Comparison of ENCODE assay signal across 22 cellular contexts in genomic region chr18:31835528-31836138, GRCh38.
DNase-seq lines count a peak whose midpoint lies in the region; ATAC-seq and TF ChIP-seq lines count a peak whose summit lies in the region.
"Had no signal": no experiment of that assay in that cellular context is flagged by ENCODE, and none has a peak within 500 bp of the region (broad histone marks: within the 10 kb centered on the region; RNA-seq: fewer than 3 reads in every experiment).

No MANE protein-coding gene starts in this region.

- no peaks in the 10 kb centered on the region for H3K27me3 Mint-ChIP-seq in activated naive CD4-positive, alpha-beta T cell treated with anti-CD3 and anti-CD28 coated beads, Interleukin-2, amount 10 ng/mL, durations not matched to agents 7 days and 5 days
- H3K27me3 Mint-ChIP-seq: activated CD8-positive, alpha-beta memory T cell treated with anti-CD3 and anti-CD28 coated beads, Interleukin-2, amount 10 ng/mL, durations not matched to agents 7 days and 5 days; central memory CD8-positive, alpha-beta T cell had no signal

- peak in 1 of 2 donors; percentile 37 for ATAC-seq in activated naive CD4-positive, alpha-beta T cell treated with anti-CD3 and anti-CD28 coated beads, Interleukin-2, amount 50 U/mL, for 72 hours
- ATAC-seq in HG02623 (IDR thresholded peaks at IDR 0.05; ENCODE audit: unreplicated experiment) (no peak), GM18867 (IDR thresholded peaks at IDR 0.05; ENCODE audit: unreplicated experiment) (no peak)
- ATAC-seq: activated CD8-positive, alpha-beta memory T cell treated with anti-CD3 and anti-CD28 coated beads, Interleukin-2, amount 10 ng/mL, durations not matched to agents 7 days and 5 days; HCT116 had no signal

- H3K4me3 Mint-ChIP-seq in activated naive CD4-positive, alpha-beta T cell treated with anti-CD3 and anti-CD28 coated beads, Interleukin-2, amount 10 ng/mL, durations not matched to agents 7 days and 5 days = no peak overlapping the region
- H3K4me3 Mint-ChIP-seq: activated CD8-positive, alpha-beta memory T cell treated with anti-CD3 and anti-CD28 coated beads, Interleukin-2, amount 10 ng/mL, durations not matched to agents 7 days and 5 days; central memory CD8-positive, alpha-beta T cell had no signal

- CTCF ChIA-PET in activated naive CD4-positive, alpha-beta T cell treated with anti-CD3 and anti-CD28 coated beads, Interleukin-2, amount 10 ng/mL, durations not matched to agents 7 days and 5 days (lab: Charles Lee) = interaction anchor here (1.0 kb wide), 1 partner anchor 16 kb away, joined by 3 read pairs; no protein-coding TSS in a partner anchor

- H3K4me3 ChIP-seq in fibroblast of pulmonary artery (replicated peaks; ENCODE audit: low read depth, low read length) = no peak overlapping the region
- H3K4me3 ChIP-seq: BLaER1, MG63, smooth muscle cell had no signal

- H3K36me3 Mint-ChIP-seq in activated naive CD4-positive, alpha-beta T cell treated with anti-CD3 and anti-CD28 coated beads, Interleukin-2, amount 50 U/mL, for 72 hours = peaks cover 12 to 23% of the 10 kb centered on the region in 2 donors
- H3K36me3 Mint-ChIP-seq in activated naive CD4-positive, alpha-beta T cell treated with anti-CD3 and anti-CD28 coated beads, Interleukin-2, amount 10 ng/mL, durations not matched to agents 7 days and 5 days = peaks cover 35% of the 10 kb centered on the region

- H3K27ac Mint-ChIP-seq in activated naive CD4-positive, alpha-beta T cell treated with anti-CD3 and anti-CD28 coated beads, Interleukin-2, amount 50 U/mL, for 72 hours = peak overlapping the region; percentile 4 to 13
- H3K27ac Mint-ChIP-seq in activated naive CD4-positive, alpha-beta T cell treated with anti-CD3 and anti-CD28 coated beads, Interleukin-2, amount 10 ng/mL, durations not matched to agents 7 days and 5 days = no peak overlapping the region
- H3K27ac Mint-ChIP-seq: activated CD8-positive, alpha-beta memory T cell treated with anti-CD3 and anti-CD28 coated beads, Interleukin-2, amount 10 ng/mL, durations not matched to agents 7 days and 5 days had no signal

- DNase-seq in activated naive CD4-positive, alpha-beta T cell treated with anti-CD3 and anti-CD28 coated beads, Interleukin-2, amount 50 U/mL, for 72 hours (ENCODE audit: low spot score in 2 of 2) = no peak
- no peak for DNase-seq in activated naive CD4-positive, alpha-beta T cell treated with anti-CD3 and anti-CD28 coated beads, Interleukin-2, amount 10 ng/mL, durations not matched to agents 7 days and 5 days
- peak; percentile 41 for DNase-seq in astrocyte of the hippocampus (ENCODE audit: low read depth, low spot score)
- DNase-seq in fibroblast of pulmonary artery (ENCODE audit: low read depth) = peak; percentile 3
- DNase-seq in stromal cell of bone marrow (ENCODE audit: low read depth) = peak; percentile 76
- DNase-seq in activated gamma-delta T cell (lab: John Stamatoyannopoulos, UW) = no peak
- DNase-seq: 8988T; activated CD4-positive, alpha-beta T cell treated with anti-CD3 and anti-CD28 coated beads for 48 hours; activated CD8-positive, alpha-beta memory T cell treated with anti-CD3 and anti-CD28 coated beads, Interleukin-2, amount 10 ng/mL, durations not matched to agents 7 days and 5 days; Calu3; effector CD4-positive, alpha-beta T cell; MG63; NCI-H1436 treated with DMSO at 0.1 percent for 48 hours; NCI-H82; Right ventricle myocardium superior; stimulated activated CD4-positive, alpha-beta T cell treated with anti-CD3 and anti-CD28 coated beads, Interleukin-4, amount 100 ng/mL, for 24 hours had no signal

- no peak for TF ChIP-seq CTCF in fibroblast of pulmonary artery (IDR thresholded peaks at IDR 0.05; ENCODE audit: low read length, missing control alignments)

- no peaks in the 10 kb centered on the region for H3K9me3 Mint-ChIP-seq in activated naive CD4-positive, alpha-beta T cell treated with anti-CD3 and anti-CD28 coated beads, Interleukin-2, amount 50 U/mL, for 72 hours
- no peaks in the 10 kb centered on the region for H3K9me3 Mint-ChIP-seq in activated naive CD4-positive, alpha-beta T cell treated with anti-CD3 and anti-CD28 coated beads, Interleukin-2, amount 10 ng/mL, durations not matched to agents 7 days and 5 days
- H3K9me3 Mint-ChIP-seq: central memory CD8-positive, alpha-beta T cell had no signal

- H3K4me1 Mint-ChIP-seq in activated naive CD4-positive, alpha-beta T cell treated with anti-CD3 and anti-CD28 coated beads, Interleukin-2, amount 10 ng/mL, durations not matched to agents 7 days and 5 days = no peaks in the 10 kb centered on the region
- H3K4me1 Mint-ChIP-seq: activated CD8-positive, alpha-beta memory T cell treated with anti-CD3 and anti-CD28 coated beads, Interleukin-2, amount 10 ng/mL, durations not matched to agents 7 days and 5 days had no signal

Comparison
In these comparisons a context has a peak if more than half of its experiments do, and no peak if none do; other contexts are left out.
1. DNase-seq: peak in astrocyte of the hippocampus (single experiment), fibroblast of pulmonary artery (single experiment) and stromal cell of bone marrow (single experiment); none in activated naive CD4-positive, alpha-beta T cell treated with anti-CD3 and anti-CD28 coated beads, Interleukin-2, amount 50 U/mL, for 72 hours (0 of 2), activated naive CD4-positive, alpha-beta T cell treated with anti-CD3 and anti-CD28 coated beads, Interleukin-2, amount 10 ng/mL, durations not matched to agents 7 days and 5 days (single experiment) and activated gamma-delta T cell (single experiment).